Comparison of ENCODE assay signal across 1 cellular context in the genomic region with DNA sequence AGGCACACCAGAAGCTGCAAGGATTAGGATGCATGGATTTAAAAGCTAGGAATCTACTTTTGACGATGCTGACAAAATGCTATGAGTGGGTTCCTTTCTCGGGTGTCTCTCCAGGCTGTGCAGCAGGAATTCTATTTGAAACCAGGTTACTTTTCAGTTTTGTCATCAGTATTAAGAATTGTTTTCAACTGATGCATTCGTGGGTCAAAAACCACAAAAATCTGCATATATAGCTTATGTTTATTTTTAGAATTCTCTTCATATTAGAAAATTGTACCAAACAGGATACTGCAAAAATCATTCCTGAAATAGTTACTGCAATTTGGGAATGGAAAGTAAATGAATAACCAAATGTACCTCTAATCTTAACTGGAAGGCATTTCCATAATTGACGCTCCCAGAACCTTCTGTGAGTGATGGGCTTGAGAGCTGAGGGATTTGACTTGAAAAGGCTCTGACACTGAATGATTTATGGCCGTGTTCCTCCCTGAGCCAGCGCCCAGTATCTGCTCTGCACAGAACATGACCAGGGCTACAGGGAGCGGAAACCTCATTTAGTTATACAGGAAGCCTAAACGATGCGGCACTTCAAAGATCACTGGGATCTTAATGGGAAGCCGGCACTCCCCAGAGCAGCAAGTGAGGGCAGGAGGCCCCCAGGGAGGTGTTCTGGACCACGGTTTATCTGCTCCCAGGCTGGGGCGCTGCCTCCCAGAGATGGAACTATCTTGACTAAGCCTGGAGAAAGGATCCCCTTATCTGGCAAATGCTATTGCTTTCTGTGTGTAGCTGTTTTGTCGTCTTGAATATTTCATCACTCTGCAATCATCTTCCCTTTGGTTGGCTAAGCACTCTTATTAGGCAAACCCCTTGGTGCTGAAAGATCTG.
TF ChIP-seq lines count a peak whose summit lies in the region.

No MANE protein-coding gene starts in this region.

TF ChIP-seq in GM12878, 131 proteins besides CTCF, POLR2A, EP300 and RAD21 (continued from another document):
- TF ChIP-seq MTA2 (IDR thresholded peaks at IDR 0.05; ENCODE audit: low read depth): no peak
- TF ChIP-seq, protein P1, sequence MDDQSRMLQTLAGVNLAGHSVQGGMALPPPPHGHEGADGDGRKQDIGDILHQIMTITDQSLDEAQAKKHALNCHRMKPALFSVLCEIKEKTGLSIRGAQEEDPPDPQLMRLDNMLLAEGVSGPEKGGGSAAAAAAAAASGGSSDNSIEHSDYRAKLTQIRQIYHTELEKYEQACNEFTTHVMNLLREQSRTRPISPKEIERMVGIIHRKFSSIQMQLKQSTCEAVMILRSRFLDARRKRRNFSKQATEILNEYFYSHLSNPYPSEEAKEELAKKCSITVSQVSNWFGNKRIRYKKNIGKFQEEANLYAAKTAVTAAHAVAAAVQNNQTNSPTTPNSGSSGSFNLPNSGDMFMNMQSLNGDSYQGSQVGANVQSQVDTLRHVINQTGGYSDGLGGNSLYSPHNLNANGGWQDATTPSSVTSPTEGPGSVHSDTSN (IDR thresholded peaks at IDR 0.05; ENCODE audit: insufficient replicate concordance, low read depth, low read length): no peak
